19 cellular contexts compared by ENCODE assay signal in genomic region chr21:42369821-42370220, GRCh38. TPM values are rescaled to one million over a fixed set of nuclear protein-coding genes. Genes with fewer than 3 reads are reported as not detected.
DNase-seq lines count a peak whose midpoint lies in the region; ATAC-seq and TF ChIP-seq lines count a peak whose summit lies in the region.
"Had no signal": no experiment of that assay in that cellular context is flagged by ENCODE, and none has a peak within 500 bp of the region (broad histone marks: within the 10 kb centered on the region; RNA-seq: fewer than 3 reads in every experiment).

No MANE protein-coding gene starts in this region.

- no peak overlapping the region for H3K27ac ChIP-seq in VCaP
- H3K27ac ChIP-seq: SJSA1 had no signal

- CTCF ChIA-PET in activated CD8-positive, alpha-beta T cell treated with anti-CD3 and anti-CD28 coated beads for 36 hours (lab: Charles Lee), result no interaction called here
- CTCF ChIA-PET in activated CD8-positive, alpha-beta T cell treated with anti-CD3 and anti-CD28 coated beads, Interleukin-2, amount 10 ng/mL, durations not matched to agents 7 days and 5 days (lab: Charles Lee), result interaction anchor here (0.7 to 1.6 kb wide), 2 partner anchors 10 to 56 kb away, joined by 3 to 4 read pairs; no protein-coding TSS in a partner anchor

- no peaks in the 10 kb centered on the region for H3K9me3 Mint-ChIP-seq in activated CD8-positive, alpha-beta T cell treated with anti-CD3 and anti-CD28 coated beads for 36 hours
- H3K9me3 Mint-ChIP-seq in activated CD8-positive, alpha-beta T cell treated with anti-CD3 and anti-CD28 coated beads, Interleukin-2, amount 10 ng/mL, durations not matched to agents 7 days and 5 days (ENCODE audit: insufficient read depth), result no peaks in the 10 kb centered on the region
- no peaks in the 10 kb centered on the region for H3K9me3 Mint-ChIP-seq in stimulated activated effector memory CD8-positive, alpha-beta T cell treated with anti-CD3 and anti-CD28 coated beads, Interleukin-12 subunit alpha, Interleukin-12 subunit beta, amount 100 ng/mL, for 72 hours

- no peak overlapping the region for H3K27ac Mint-ChIP-seq in activated CD8-positive, alpha-beta T cell treated with anti-CD3 and anti-CD28 coated beads for 36 hours
- H3K27ac Mint-ChIP-seq in activated CD8-positive, alpha-beta T cell treated with anti-CD3 and anti-CD28 coated beads, Interleukin-2, amount 10 ng/mL, durations not matched to agents 7 days and 5 days, result no peak overlapping the region
- H3K27ac Mint-ChIP-seq in stimulated activated effector memory CD8-positive, alpha-beta T cell treated with anti-CD3 and anti-CD28 coated beads, Interleukin-12 subunit alpha, Interleukin-12 subunit beta, amount 100 ng/mL, for 72 hours, result peak overlapping the region; percentile 46

- peak; percentile 31 for TF ChIP-seq CTCF in activated CD8-positive, alpha-beta T cell treated with anti-CD3 and anti-CD28 coated beads for 36 hours (IDR thresholded peaks at IDR 0.05)
- TF ChIP-seq CTCF in VCaP (conservative IDR thresholded peaks at IDR 0.05), result 0 out of 2 replicates have a peak, but pooled peaks have one; percentile 7

- POLR2A ChIA-PET in activated CD8-positive, alpha-beta T cell treated with anti-CD3 and anti-CD28 coated beads for 36 hours (lab: Charles Lee), result no interaction called here
- POLR2A ChIA-PET in activated CD8-positive, alpha-beta T cell treated with anti-CD3 and anti-CD28 coated beads, Interleukin-2, amount 10 ng/mL, durations not matched to agents 7 days and 5 days (lab: Charles Lee), result no interaction called here

- intact Hi-C loops in activated CD8-positive, alpha-beta T cell treated with anti-CD3 and anti-CD28 coated beads for 36 hours (cut with micrococcal nuclease), result no loop called here

- peaks cover 43% of the 10 kb centered on the region for H3K4me1 Mint-ChIP-seq in activated CD8-positive, alpha-beta T cell treated with anti-CD3 and anti-CD28 coated beads for 36 hours (ENCODE audit: low read depth)
- H3K4me1 Mint-ChIP-seq in activated CD8-positive, alpha-beta T cell treated with anti-CD3 and anti-CD28 coated beads, Interleukin-2, amount 10 ng/mL, durations not matched to agents 7 days and 5 days (ENCODE audit: low read depth), result peaks cover 37% of the 10 kb centered on the region
- H3K4me1 Mint-ChIP-seq in stimulated activated effector memory CD8-positive, alpha-beta T cell treated with anti-CD3 and anti-CD28 coated beads, Interleukin-12 subunit alpha, Interleukin-12 subunit beta, amount 100 ng/mL, for 72 hours, result peaks cover 42% of the 10 kb centered on the region

- no peaks in the 10 kb centered on the region for H3K27me3 Mint-ChIP-seq in activated CD8-positive, alpha-beta T cell treated with anti-CD3 and anti-CD28 coated beads for 36 hours
- H3K27me3 Mint-ChIP-seq in activated CD8-positive, alpha-beta T cell treated with anti-CD3 and anti-CD28 coated beads, Interleukin-2, amount 10 ng/mL, durations not matched to agents 7 days and 5 days (ENCODE audit: low read depth), result no peaks in the 10 kb centered on the region

- DNase-seq in activated CD8-positive, alpha-beta T cell treated with anti-CD3 and anti-CD28 coated beads for 36 hours, result no peak
- DNase-seq in activated CD8-positive, alpha-beta T cell treated with anti-CD3 and anti-CD28 coated beads, Interleukin-2, amount 10 ng/mL, durations not matched to agents 7 days and 5 days, result no peak
- peak; percentile 70 for DNase-seq in iPS-NIHi11 (ENCODE audit: low spot score)
- no peak for DNase-seq in stimulated activated effector memory CD8-positive, alpha-beta T cell treated with anti-CD3 and anti-CD28 coated beads, Interleukin-12 subunit alpha, Interleukin-12 subunit beta, amount 100 ng/mL, for 72 hours (ENCODE audit: low spot score in 2 of 2)
- DNase-seq in SW480 (ENCODE audit: low spot score), result no peak
- no peak for DNase-seq in stimulated activated CD4-positive, alpha-beta T cell treated with anti-CD3 and anti-CD28 coated beads, Interleukin-4, amount 100 ng/mL, for 24 hours
- no peak for DNase-seq in T1000 (lab: John Stamatoyannopoulos, UW)
- DNase-seq: 8988T, C1 segment of cervical spinal cord, DMS 273 treated with DMSO at 0.1 percent for 48 hours, EL, MG63, NCI-H1092, NCI-H146, NCI-H2107, NCI-H226, NCI-H524 treated with DMSO at 0.1 percent for 48 hours had no signal

- no peak overlapping the region for H3K4me3 Mint-ChIP-seq in activated CD8-positive, alpha-beta T cell treated with anti-CD3 and anti-CD28 coated beads for 36 hours
- H3K4me3 Mint-ChIP-seq in activated CD8-positive, alpha-beta T cell treated with anti-CD3 and anti-CD28 coated beads, Interleukin-2, amount 10 ng/mL, durations not matched to agents 7 days and 5 days, result no peak overlapping the region
- no peak overlapping the region for H3K4me3 Mint-ChIP-seq in stimulated activated effector memory CD8-positive, alpha-beta T cell treated with anti-CD3 and anti-CD28 coated beads, Interleukin-12 subunit alpha, Interleukin-12 subunit beta, amount 100 ng/mL, for 72 hours

- no peak for ATAC-seq in activated CD8-positive, alpha-beta T cell treated with anti-CD3 and anti-CD28 coated beads for 36 hours
- ATAC-seq in activated CD8-positive, alpha-beta T cell treated with anti-CD3 and anti-CD28 coated beads, Interleukin-2, amount 10 ng/mL, durations not matched to agents 7 days and 5 days, result no peak
- ATAC-seq in stimulated activated effector memory CD8-positive, alpha-beta T cell treated with anti-CD3 and anti-CD28 coated beads, Interleukin-12 subunit alpha, Interleukin-12 subunit beta, amount 100 ng/mL, for 72 hours, result no peak

- H3K36me3 Mint-ChIP-seq in activated CD8-positive, alpha-beta T cell treated with anti-CD3 and anti-CD28 coated beads for 36 hours (ENCODE audit: low read depth), result peaks cover 41% of the 10 kb centered on the region
- no peaks in the 10 kb centered on the region for H3K36me3 Mint-ChIP-seq in activated CD8-positive, alpha-beta T cell treated with anti-CD3 and anti-CD28 coated beads, Interleukin-2, amount 10 ng/mL, durations not matched to agents 7 days and 5 days (ENCODE audit: low read depth)
- H3K36me3 Mint-ChIP-seq in stimulated activated effector memory CD8-positive, alpha-beta T cell treated with anti-CD3 and anti-CD28 coated beads, Interleukin-12 subunit alpha, Interleukin-12 subunit beta, amount 100 ng/mL, for 72 hours, result peaks cover 31% of the 10 kb centered on the region

RNA-seq across cellular contexts. Expression of gene TFF1, which starts 3.5 kb away (rescaled TPM):
- total RNA-seq in activated CD8-positive, alpha-beta T cell treated with anti-CD3 and anti-CD28 coated beads for 36 hours, result 1 to 10 TPM in 1 of 2 experiments, not detected in 1; 1.1 TPM
- not detected for total RNA-seq in activated CD8-positive, alpha-beta T cell treated with anti-CD3 and anti-CD28 coated beads, Interleukin-2, amount 10 ng/mL, durations not matched to agents 7 days and 5 days
- total RNA-seq: SJSA1 had no signal

RNA-seq across cellular contexts. Expression of gene TFF2, which starts 19.0 kb away (rescaled TPM):
- not detected for total RNA-seq in activated CD8-positive, alpha-beta T cell treated with anti-CD3 and anti-CD28 coated beads for 36 hours
- not detected for total RNA-seq in activated CD8-positive, alpha-beta T cell treated with anti-CD3 and anti-CD28 coated beads, Interleukin-2, amount 10 ng/mL, durations not matched to agents 7 days and 5 days
- total RNA-seq: SJSA1 had no signal

RNA-seq across cellular contexts. Expression of gene TMPRSS3, which starts 26.0 kb away (rescaled TPM):
- 100 to 1,000 TPM; 123 to 134 TPM for total RNA-seq in activated CD8-positive, alpha-beta T cell treated with anti-CD3 and anti-CD28 coated beads for 36 hours
- total RNA-seq in activated CD8-positive, alpha-beta T cell treated with anti-CD3 and anti-CD28 coated beads, Interleukin-2, amount 10 ng/mL, durations not matched to agents 7 days and 5 days, result 10 to 100 TPM in 1 of 2 experiments, 1 to 10 TPM in 1; 9.9 to 10.1 TPM

RNA-seq across cellular contexts. Expression of gene UBASH3A, which starts 33.9 kb away (rescaled TPM):
- 10 to 100 TPM; 48.7 to 52.9 TPM for total RNA-seq in activated CD8-positive, alpha-beta T cell treated with anti-CD3 and anti-CD28 coated beads for 36 hours
- total RNA-seq in activated CD8-positive, alpha-beta T cell treated with anti-CD3 and anti-CD28 coated beads, Interleukin-2, amount 10 ng/mL, durations not matched to agents 7 days and 5 days, result 10 to 100 TPM; 68.7 to 74.0 TPM
- total RNA-seq: SJSA1 had no signal

RNA-seq across cellular contexts. Expression of gene TFF3, which starts 54.6 kb away (rescaled TPM):
- not detected for total RNA-seq in activated CD8-positive, alpha-beta T cell treated with anti-CD3 and anti-CD28 coated beads for 36 hours
- not detected for total RNA-seq in activated CD8-positive, alpha-beta T cell treated with anti-CD3 and anti-CD28 coated beads, Interleukin-2, amount 10 ng/mL, durations not matched to agents 7 days and 5 days
- total RNA-seq: SJSA1 had no signal

Comparison
In these comparisons a context has a peak if more than half of its experiments do, and no peak if none do; other contexts are left out.
1. RNA of gene TMPRSS3, which starts 26.0 kb away (total RNA-seq): 123 to 134 TPM in activated CD8-positive, alpha-beta T cell treated with anti-CD3 and anti-CD28 coated beads for 36 hours; 9.9 to 10.1 TPM in activated CD8-positive, alpha-beta T cell treated with anti-CD3 and anti-CD28 coated beads, Interleukin-2, amount 10 ng/mL, durations not matched to agents 7 days and 5 days; every median in the first group is over 10 times any median in the second.